In genomic region chr5:78899922-78900362, GRCh38 we compare ENCODE assay signal across 7 cellular contexts.
DNase-seq lines count a peak whose midpoint lies in the region; ATAC-seq and TF ChIP-seq lines count a peak whose summit lies in the region.

No MANE protein-coding gene starts in this region.

- H3K27ac ChIP-seq in DOHH2 (ENCODE audit: low read depth, low read length) (no peak overlapping the region), HL-60 (replicated peaks) (peak overlapping the region; percentile 51), SJSA1 (no peak overlapping the region), tibial nerve (no peak overlapping the region)

- H3K4me3 ChIP-seq in DOHH2 (ENCODE audit: low read length) (no peak overlapping the region), HL-60 (replicated peaks; ENCODE audit: insufficient read depth, low read length) (no peak overlapping the region), SJSA1 (no peak overlapping the region), tibial nerve (no peak overlapping the region)

- WGBS in tibial nerve, 2 donors, result 17 to 21% methylated on average over 3 of the region's 3 CpGs

- H3K79me2 ChIP-seq in DOHH2 (ENCODE audit: control insufficient read depth, low read length), result no peaks in the 10 kb centered on the region

- ATAC-seq in esophagus mucosa, result no peak

- H3K9me3 ChIP-seq in DOHH2 (ENCODE audit: control insufficient read depth, insufficient read depth, low read length) (no peaks in the 10 kb centered on the region), SJSA1 (replicated peaks) (no peaks in the 10 kb centered on the region), tibial nerve (peaks cover 0 to 23% (median 4%) of the 10 kb centered on the region in 4 donors)

- H3K9me2 ChIP-seq in DOHH2 (replicated peaks; ENCODE audit: control insufficient read depth, low read length), result no peaks in the 10 kb centered on the region

- no peak overlapping the region for H3K4me2 ChIP-seq in DOHH2 (ENCODE audit: low read length)

- DNase-seq in HL-60 (ENCODE audit: low read depth in 1 of 2, low spot score in 1 of 2) (peak in 1 of 2 experiments; percentile 62), SJSA1 (ENCODE audit: low read depth in 1 of 2, low spot score in 2 of 2) (peak; percentile 42 to 58), fibroblast of the conjunctiva (ENCODE audit: low read depth) (peak; percentile 41), tibial nerve (ENCODE audit: low spot score in 2 of 2) (no peak), GOT3 (lab: John Stamatoyannopoulos, UW) (no peak)

- no peaks in the 10 kb centered on the region for H3K36me3 ChIP-seq in DOHH2 (ENCODE audit: control insufficient read depth, low read length)
- H3K36me3 ChIP-seq in SJSA1, result 0 out of 2 replicates have a peak, but pooled peaks cover 3% of the 10 kb centered on the region
- no peaks in the 10 kb centered on the region for H3K36me3 ChIP-seq in tibial nerve

- no peaks in the 10 kb centered on the region for H3K27me3 ChIP-seq in DOHH2 (ENCODE audit: control insufficient read depth, low read length)
- no peaks in the 10 kb centered on the region for H3K27me3 ChIP-seq in HL-60 (ENCODE audit: insufficient read depth, poor library complexity, severe bottlenecking)
- no peaks in the 10 kb centered on the region for H3K27me3 ChIP-seq in SJSA1 (replicated peaks)
- H3K27me3 ChIP-seq in tibial nerve, result no peaks in the 10 kb centered on the region

- TF ChIP-seq CTCF in DOHH2 (IDR thresholded peaks at IDR 0.05; ENCODE audit: low read depth, low read length, poor library complexity, severe bottlenecking) (peak; percentile 94), HL-60 (IDR thresholded peaks at IDR 0.05; ENCODE audit: insufficient read depth, low read length) (peak; percentile 35), tibial nerve (IDR thresholded peaks at IDR 0.05) (peak in 3 of 5 experiments; percentile 18 to 36 (median 20))

- no peak for TF ChIP-seq EP300 in tibial nerve (IDR thresholded peaks at IDR 0.05)

- no peaks in the 10 kb centered on the region for H4K20me1 ChIP-seq in DOHH2 (ENCODE audit: control insufficient read depth, insufficient read depth, low read depth, low read length)

- no peak for TF ChIP-seq POLR2A in tibial nerve (IDR thresholded peaks at IDR 0.05)

- no peaks in the 10 kb centered on the region; the same call in 1 of the 2 replicates for H3F3A ChIP-seq in DOHH2 (ENCODE audit: control insufficient read depth, insufficient read depth)

- H3K4me1 ChIP-seq in DOHH2 (ENCODE audit: control insufficient read depth, low read length) (peaks cover 2% of the 10 kb centered on the region), SJSA1 (replicated peaks) (peaks cover 26% of the 10 kb centered on the region), tibial nerve (peaks cover 0 to 7% (median 0%) of the 10 kb centered on the region in 4 donors)

Comparison
In these comparisons a context has a peak if more than half of its experiments do, and no peak if none do; other contexts are left out.
1. CTCF ChIP-seq: peak in every context shown above with its lines; median percentile 94 in DOHH2; 35 in HL-60; 20 in tibial nerve.
2. DNase-seq: peak in SJSA1 (2 of 2) and fibroblast of the conjunctiva (single experiment); none in tibial nerve (0 of 2) and GOT3 (single experiment).